ENCODE assay signal across 2 cellular contexts in the genomic region with DNA sequence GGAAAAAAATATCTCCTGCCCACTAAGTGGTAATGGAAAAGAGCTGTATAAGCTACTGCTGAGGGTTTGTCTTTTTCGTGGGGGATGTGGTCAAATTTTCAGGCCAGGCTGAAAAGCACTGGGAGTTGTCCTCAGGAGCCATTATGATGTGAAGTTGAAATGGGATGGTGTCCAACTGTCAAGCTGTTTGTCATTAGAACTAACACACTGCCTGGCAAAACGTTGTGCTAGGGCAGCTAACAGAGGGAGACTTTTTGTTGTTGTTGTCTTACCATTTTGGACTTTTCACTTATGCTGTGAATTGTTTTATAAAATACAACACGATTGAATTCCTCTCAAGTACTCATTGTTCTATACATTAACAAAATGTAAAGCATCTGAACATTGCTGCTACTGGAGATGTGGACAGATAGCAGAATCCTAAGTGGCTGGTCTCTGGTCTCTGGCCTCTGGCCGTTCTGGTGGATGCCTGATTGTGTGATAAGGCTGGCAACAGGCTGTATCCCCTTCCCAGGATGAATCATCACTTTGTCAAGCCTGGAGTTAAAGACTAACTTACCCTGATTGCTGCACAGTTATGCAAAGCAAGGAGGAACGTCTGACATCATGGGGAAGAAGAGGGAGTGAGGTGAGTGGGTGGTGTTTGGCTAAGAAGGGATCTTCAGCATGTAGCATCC.
A peak's percentile ranks its signal among the peaks of the same experiment; 100 is the strongest.
TF ChIP-seq lines count a peak whose summit lies in the region.

No MANE protein-coding gene starts in this region.

TF ChIP-seq in A549, 52 proteins besides CTCF, POLR2A, EP300 and RAD21 (continued from another document and continues in another):
- TF ChIP-seq, protein P1, sequence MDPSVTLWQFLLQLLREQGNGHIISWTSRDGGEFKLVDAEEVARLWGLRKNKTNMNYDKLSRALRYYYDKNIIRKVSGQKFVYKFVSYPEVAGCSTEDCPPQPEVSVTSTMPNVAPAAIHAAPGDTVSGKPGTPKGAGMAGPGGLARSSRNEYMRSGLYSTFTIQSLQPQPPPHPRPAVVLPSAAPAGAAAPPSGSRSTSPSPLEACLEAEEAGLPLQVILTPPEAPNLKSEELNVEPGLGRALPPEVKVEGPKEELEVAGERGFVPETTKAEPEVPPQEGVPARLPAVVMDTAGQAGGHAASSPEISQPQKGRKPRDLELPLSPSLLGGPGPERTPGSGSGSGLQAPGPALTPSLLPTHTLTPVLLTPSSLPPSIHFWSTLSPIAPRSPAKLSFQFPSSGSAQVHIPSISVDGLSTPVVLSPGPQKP (IDR thresholded peaks at IDR 0.05; ENCODE audit: low read depth, low read length): no peak
- TF ChIP-seq HMGXB4 (CRISPR knock-in tag; IDR thresholded peaks at IDR 0.05; ENCODE audit: borderline replicate concordance) (no peak), BHLHE40 (IDR thresholded peaks at IDR 0.05; ENCODE audit: low read depth, low read length) (no peak), EHF (CRISPR knock-in tag; IDR thresholded peaks at IDR 0.05) (no peak), RFX5 (IDR thresholded peaks at IDR 0.05) (no peak), PBX3 (IDR thresholded peaks at IDR 0.05) (no peak), FOSL2 (IDR thresholded peaks at IDR 0.05) (peak; percentile 62), FOSL2 (CRISPR knock-in tag; IDR thresholded peaks at IDR 0.05) (peak; percentile 84), CBX2 (IDR thresholded peaks at IDR 0.05; ENCODE audit: borderline replicate concordance, low read depth) (no peak), SREBF2 (IDR thresholded peaks at IDR 0.05) (no peak), FOXS1 (CRISPR knock-in tag; IDR thresholded peaks at IDR 0.05) (no peak), EHMT2 (IDR thresholded peaks at IDR 0.05; ENCODE audit: low read depth) (no peak), MAZ (IDR thresholded peaks at IDR 0.05; ENCODE audit: borderline replicate concordance, low read depth, low read length) (no peak), MAX (IDR thresholded peaks at IDR 0.05) (peak; percentile 51), SMC3 (IDR thresholded peaks at IDR 0.05) (0 out of 3 replicates have a peak, but pooled peaks have one; percentile 19), KDM1A (IDR thresholded peaks at IDR 0.05; ENCODE audit: low read depth) (no peak), TFCP2L1 (CRISPR knock-in tag; IDR thresholded peaks at IDR 0.05) (no peak), HOXB13 (CRISPR knock-in tag; IDR thresholded peaks at IDR 0.05; ENCODE audit: low read depth) (no peak), ZSCAN20 (CRISPR knock-in tag; IDR thresholded peaks at IDR 0.05) (no peak), TP53 (CRISPR knock-in tag; IDR thresholded peaks at IDR 0.05) (no peak), MYC (IDR thresholded peaks at IDR 0.05; ENCODE audit: borderline replicate concordance, low read length) (no peak)
- TF ChIP-seq, protein P2, sequence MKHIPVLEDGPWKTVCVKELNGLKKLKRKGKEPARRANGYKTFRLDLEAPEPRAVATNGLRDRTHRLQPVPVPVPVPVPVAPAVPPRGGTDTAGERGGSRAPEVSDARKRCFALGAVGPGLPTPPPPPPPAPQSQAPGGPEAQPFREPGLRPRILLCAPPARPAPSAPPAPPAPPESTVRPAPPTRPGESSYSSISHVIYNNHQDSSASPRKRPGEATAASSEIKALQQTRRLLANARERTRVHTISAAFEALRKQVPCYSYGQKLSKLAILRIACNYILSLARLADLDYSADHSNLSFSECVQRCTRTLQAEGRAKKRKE (CRISPR knock-in tag; IDR thresholded peaks at IDR 0.05; ENCODE audit: low read depth): no peak
- TF ChIP-seq, protein P3, sequence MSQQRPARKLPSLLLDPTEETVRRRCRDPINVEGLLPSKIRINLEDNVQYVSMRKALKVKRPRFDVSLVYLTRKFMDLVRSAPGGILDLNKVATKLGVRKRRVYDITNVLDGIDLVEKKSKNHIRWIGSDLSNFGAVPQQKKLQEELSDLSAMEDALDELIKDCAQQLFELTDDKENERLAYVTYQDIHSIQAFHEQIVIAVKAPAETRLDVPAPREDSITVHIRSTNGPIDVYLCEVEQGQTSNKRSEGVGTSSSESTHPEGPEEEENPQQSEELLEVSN (IDR thresholded peaks at IDR 0.05; ENCODE audit: borderline replicate concordance, low read depth): no peak
- TF ChIP-seq, protein P4, sequence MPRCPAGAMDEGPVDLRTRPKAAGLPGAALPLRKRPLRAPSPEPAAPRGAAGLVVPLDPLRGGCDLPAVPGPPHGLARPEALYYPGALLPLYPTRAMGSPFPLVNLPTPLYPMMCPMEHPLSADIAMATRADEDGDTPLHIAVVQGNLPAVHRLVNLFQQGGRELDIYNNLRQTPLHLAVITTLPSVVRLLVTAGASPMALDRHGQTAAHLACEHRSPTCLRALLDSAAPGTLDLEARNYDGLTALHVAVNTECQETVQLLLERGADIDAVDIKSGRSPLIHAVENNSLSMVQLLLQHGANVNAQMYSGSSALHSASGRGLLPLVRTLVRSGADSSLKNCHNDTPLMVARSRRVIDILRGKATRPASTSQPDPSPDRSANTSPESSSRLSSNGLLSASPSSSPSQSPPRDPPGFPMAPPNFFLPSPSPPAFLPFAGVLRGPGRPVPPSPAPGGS (IDR thresholded peaks at IDR 0.05): no peak
- TF ChIP-seq, protein P5, sequence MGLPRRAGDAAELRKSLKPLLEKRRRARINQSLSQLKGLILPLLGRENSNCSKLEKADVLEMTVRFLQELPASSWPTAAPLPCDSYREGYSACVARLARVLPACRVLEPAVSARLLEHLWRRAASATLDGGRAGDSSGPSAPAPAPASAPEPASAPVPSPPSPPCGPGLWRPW (IDR thresholded peaks at IDR 0.05): no peak

TF ChIP-seq in GM23338, 12 proteins besides CTCF, POLR2A, EP300 and RAD21 (continued from another document):
- TF ChIP-seq REST (IDR thresholded peaks at IDR 0.05; ENCODE audit: unreplicated experiment): no peak
- TF ChIP-seq ZNF331 (CRISPR knock-in tag; IDR thresholded peaks at IDR 0.05; ENCODE audit: low read depth): no peak
- TF ChIP-seq STAT1 (IDR thresholded peaks at IDR 0.05; ENCODE audit: unreplicated experiment): no peak
- TF ChIP-seq, protein P6, sequence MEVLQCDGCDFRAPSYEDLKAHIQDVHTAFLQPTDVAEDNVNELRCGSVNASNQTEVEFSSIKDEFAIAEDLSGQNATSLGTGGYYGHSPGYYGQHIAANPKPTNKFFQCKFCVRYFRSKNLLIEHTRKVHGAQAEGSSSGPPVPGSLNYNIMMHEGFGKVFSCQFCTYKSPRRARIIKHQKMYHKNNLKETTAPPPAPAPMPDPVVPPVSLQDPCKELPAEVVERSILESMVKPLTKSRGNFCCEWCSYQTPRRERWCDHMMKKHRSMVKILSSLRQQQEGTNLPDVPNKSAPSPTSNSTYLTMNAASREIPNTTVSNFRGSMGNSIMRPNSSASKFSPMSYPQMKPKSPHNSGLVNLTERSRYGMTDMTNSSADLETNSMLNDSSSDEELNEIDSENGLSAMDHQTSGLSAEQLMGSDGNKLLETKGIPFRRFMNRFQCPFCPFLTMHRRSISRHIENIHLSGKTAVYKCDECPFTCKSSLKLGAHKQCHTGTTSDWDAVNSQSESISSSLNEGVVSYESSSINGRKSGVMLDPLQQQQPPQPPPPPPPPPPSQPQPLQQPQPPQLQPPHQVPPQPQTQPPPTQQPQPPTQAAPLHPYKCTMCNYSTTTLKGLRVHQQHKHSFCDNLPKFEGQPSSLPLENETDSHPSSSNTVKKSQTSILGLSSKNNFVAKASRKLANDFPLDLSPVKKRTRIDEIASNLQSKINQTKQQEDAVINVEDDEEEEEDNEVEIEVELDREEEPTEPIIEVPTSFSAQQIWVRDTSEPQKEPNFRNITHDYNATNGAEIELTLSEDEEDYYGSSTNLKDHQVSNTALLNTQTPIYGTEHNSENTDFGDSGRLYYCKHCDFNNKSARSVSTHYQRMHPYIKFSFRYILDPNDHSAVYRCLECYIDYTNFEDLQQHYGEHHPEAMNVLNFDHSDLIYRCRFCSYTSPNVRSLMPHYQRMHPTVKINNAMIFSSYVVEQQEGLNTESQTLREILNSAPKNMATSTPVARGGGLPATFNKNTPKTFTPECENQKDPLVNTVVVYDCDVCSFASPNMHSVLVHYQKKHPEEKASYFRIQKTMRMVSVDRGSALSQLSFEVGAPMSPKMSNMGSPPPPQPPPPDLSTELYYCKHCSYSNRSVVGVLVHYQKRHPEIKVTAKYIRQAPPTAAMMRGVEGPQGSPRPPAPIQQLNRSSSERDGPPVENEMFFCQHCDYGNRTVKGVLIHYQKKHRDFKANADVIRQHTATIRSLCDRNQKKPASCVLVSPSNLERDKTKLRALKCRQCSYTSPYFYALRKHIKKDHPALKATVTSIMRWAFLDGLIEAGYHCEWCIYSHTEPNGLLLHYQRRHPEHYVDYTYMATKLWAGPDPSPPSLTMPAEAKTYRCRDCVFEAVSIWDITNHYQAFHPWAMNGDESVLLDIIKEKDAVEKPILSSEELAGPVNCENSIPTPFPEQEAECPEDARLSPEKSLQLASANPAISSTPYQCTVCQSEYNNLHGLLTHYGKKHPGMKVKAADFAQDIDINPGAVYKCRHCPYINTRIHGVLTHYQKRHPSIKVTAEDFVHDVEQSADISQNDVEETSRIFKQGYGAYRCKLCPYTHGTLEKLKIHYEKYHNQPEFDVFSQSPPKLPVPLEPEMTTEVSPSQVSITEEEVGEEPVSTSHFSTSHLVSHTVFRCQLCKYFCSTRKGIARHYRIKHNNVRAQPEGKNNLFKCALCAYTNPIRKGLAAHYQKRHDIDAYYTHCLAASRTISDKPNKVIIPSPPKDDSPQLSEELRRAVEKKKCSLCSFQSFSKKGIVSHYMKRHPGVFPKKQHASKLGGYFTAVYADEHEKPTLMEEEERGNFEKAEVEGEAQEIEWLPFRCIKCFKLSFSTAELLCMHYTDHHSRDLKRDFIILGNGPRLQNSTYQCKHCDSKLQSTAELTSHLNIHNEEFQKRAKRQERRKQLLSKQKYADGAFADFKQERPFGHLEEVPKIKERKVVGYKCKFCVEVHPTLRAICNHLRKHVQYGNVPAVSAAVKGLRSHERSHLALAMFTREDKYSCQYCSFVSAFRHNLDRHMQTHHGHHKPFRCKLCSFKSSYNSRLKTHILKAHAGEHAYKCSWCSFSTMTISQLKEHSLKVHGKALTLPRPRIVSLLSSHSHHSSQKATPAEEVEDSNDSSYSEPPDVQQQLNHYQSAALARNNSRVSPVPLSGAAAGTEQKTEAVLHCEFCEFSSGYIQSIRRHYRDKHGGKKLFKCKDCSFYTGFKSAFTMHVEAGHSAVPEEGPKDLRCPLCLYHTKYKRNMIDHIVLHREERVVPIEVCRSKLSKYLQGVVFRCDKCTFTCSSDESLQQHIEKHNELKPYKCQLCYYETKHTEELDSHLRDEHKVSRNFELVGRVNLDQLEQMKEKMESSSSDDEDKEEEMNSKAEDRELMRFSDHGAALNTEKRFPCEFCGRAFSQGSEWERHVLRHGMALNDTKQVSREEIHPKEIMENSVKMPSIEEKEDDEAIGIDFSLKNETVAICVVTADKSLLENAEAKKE (CRISPR knock-in tag; IDR thresholded peaks at IDR 0.05): no peak
- no peak for TF ChIP-seq EZH2phosphoT487 (IDR thresholded peaks at IDR 0.05; ENCODE audit: unreplicated experiment)
- no peak for TF ChIP-seq POLR2AphosphoS5 (IDR thresholded peaks at IDR 0.05; ENCODE audit: low read depth)
- TF ChIP-seq NANOG (IDR thresholded peaks at IDR 0.05; ENCODE audit: borderline replicate concordance): no peak
- no peak for TF ChIP-seq EZH2 (IDR thresholded peaks at IDR 0.05; ENCODE audit: low read depth, unreplicated experiment)
- no peak for TF ChIP-seq ETS1 (IDR thresholded peaks at IDR 0.05)
